ENCODE assay signal across 7 cellular contexts in genomic region chr20:31560094-31560899, GRCh38. TPM values are rescaled to one million over a fixed set of nuclear protein-coding genes. Genes with fewer than 3 reads are reported as not detected.
A peak's percentile ranks its signal among the peaks of the same experiment; 100 is the strongest.
DNase-seq lines count a peak whose midpoint lies in the region; ATAC-seq and TF ChIP-seq lines count a peak whose summit lies in the region.

No MANE protein-coding gene starts in this region.

- no peaks in the 10 kb centered on the region for H3K9me3 ChIP-seq in KOPT-K1 (ENCODE audit: insufficient read depth, low read length, poor library complexity, severe bottlenecking)

- H3K27ac Mint-ChIP-seq in activated naive CD8-positive, alpha-beta T cell treated with anti-CD3 and anti-CD28 coated beads, Interleukin-2, amount 10 ng/mL, durations not matched to agents 7 days and 5 days: peak overlapping the region; percentile 87

- peak overlapping the region; percentile 47 for H3K27ac ChIP-seq in KOPT-K1 (ENCODE audit: low read depth, low read length, poor library complexity, severe bottlenecking)

- peaks cover 21% of the 10 kb centered on the region for H3K36me3 Mint-ChIP-seq in activated naive CD8-positive, alpha-beta T cell treated with anti-CD3 and anti-CD28 coated beads, Interleukin-2, amount 10 ng/mL, durations not matched to agents 7 days and 5 days

- DNase-seq in SW 1271 (lab: John Stamatoyannopoulos, UW): peak; percentile 63 to 81
- DNase-seq in activated naive CD8-positive, alpha-beta T cell treated with anti-CD3 and anti-CD28 coated beads, Interleukin-2, amount 10 ng/mL, durations not matched to agents 7 days and 5 days: peak; percentile 82
- peak; percentile 88 for DNase-seq in cardiac septum (ENCODE audit: low spot score)
- peak; percentile 51 for DNase-seq in retina
- DNase-seq in middle frontal gyrus (ENCODE audit: extremely low spot score, low spot score): no peak

- peaks cover 16% of the 10 kb centered on the region for H3K4me1 Mint-ChIP-seq in activated naive CD8-positive, alpha-beta T cell treated with anti-CD3 and anti-CD28 coated beads, Interleukin-2, amount 10 ng/mL, durations not matched to agents 7 days and 5 days

- H3K36me3 ChIP-seq in KOPT-K1 (ENCODE audit: insufficient read depth, low read length): peaks cover 87% of the 10 kb centered on the region

- no peaks in the 10 kb centered on the region for H3K27me3 Mint-ChIP-seq in activated naive CD8-positive, alpha-beta T cell treated with anti-CD3 and anti-CD28 coated beads, Interleukin-2, amount 10 ng/mL, durations not matched to agents 7 days and 5 days

- POLR2A ChIA-PET in activated naive CD8-positive, alpha-beta T cell treated with anti-CD3 and anti-CD28 coated beads, Interleukin-2, amount 10 ng/mL, durations not matched to agents 7 days and 5 days (lab: Charles Lee): interaction anchor here (0.6 to 1.3 kb wide), 6 partner anchors 13 to 826 kb away, joined by 3 to 6 read pairs (median 4); no protein-coding TSS in a partner anchor

- H3K4me3 Mint-ChIP-seq in activated naive CD8-positive, alpha-beta T cell treated with anti-CD3 and anti-CD28 coated beads, Interleukin-2, amount 10 ng/mL, durations not matched to agents 7 days and 5 days: no peak overlapping the region

- no peaks in the 10 kb centered on the region for H3K9me3 Mint-ChIP-seq in activated naive CD8-positive, alpha-beta T cell treated with anti-CD3 and anti-CD28 coated beads, Interleukin-2, amount 10 ng/mL, durations not matched to agents 7 days and 5 days

- intact Hi-C loops in cardiac septum (cut with DNase I): no loop called here

- peak; percentile 69 for ATAC-seq in activated naive CD8-positive, alpha-beta T cell treated with anti-CD3 and anti-CD28 coated beads, Interleukin-2, amount 10 ng/mL, durations not matched to agents 7 days and 5 days (ENCODE audit: low read depth)

- TF ChIP-seq CTCF in GM12873 (IDR thresholded peaks at IDR 0.05; ENCODE audit: insufficient read depth, low read depth, low read length, missing control alignments): peak; percentile 92

RNA-seq across cellular contexts. Expression of gene ID1, which starts 44.8 kb away (rescaled TPM):
- 1 to 10 TPM in 1 of 2 experiments, under 1 TPM in 1; 0.72 to 1.2 TPM for total RNA-seq in activated naive CD8-positive, alpha-beta T cell treated with anti-CD3 and anti-CD28 coated beads, Interleukin-2, amount 10 ng/mL, durations not matched to agents 7 days and 5 days
- 163 TPM for total RNA-seq in cardiac septum

RNA-seq across cellular contexts. Expression of gene HM13, which starts 46.1 kb away (rescaled TPM):
- 100 to 1,000 TPM; 112 to 120 TPM for total RNA-seq in activated naive CD8-positive, alpha-beta T cell treated with anti-CD3 and anti-CD28 coated beads, Interleukin-2, amount 10 ng/mL, durations not matched to agents 7 days and 5 days
- total RNA-seq in cardiac septum: 43.7 TPM

Comparison
In these comparisons a context has a peak if more than half of its experiments do, and no peak if none do; other contexts are left out.
1. RNA of gene ID1, which starts 44.8 kb away (total RNA-seq): 163 TPM in cardiac septum (single experiment); 0.72 to 1.2 TPM in activated naive CD8-positive, alpha-beta T cell treated with anti-CD3 and anti-CD28 coated beads, Interleukin-2, amount 10 ng/mL, durations not matched to agents 7 days and 5 days; every median in the first group is over 10 times any median in the second.